8 cellular contexts compared by ENCODE assay signal in the genomic region with DNA sequence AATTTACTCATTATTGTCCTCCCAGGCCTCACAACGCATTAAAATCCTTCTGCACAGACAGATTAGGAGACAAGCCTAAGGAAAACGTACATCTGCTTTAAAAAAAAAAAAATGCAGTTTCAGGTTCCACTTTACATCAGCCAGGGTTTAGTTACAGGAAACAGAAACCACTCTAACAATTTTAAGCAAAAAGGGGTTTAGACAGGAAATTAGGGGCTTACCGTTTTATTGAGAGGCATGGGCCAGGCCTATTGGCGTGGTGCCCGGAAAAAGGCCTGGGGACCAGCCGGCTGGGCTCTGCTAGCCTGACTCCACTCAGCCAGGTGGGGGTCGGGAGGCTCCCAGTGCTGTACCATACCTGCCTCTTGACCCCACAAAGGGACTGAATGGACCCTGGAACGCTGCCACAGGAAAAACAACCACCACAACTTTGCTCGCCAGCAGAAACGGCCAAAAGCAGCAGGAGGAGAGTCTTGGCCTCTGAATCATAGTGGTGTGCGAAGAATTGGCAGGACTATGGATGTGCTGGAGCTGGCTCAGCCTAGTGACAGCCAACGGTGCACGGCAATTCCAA.
DNase-seq lines count a peak whose midpoint lies in the region; ATAC-seq and TF ChIP-seq lines count a peak whose summit lies in the region.

No MANE protein-coding gene starts in this region.

- no peaks in the 10 kb centered on the region for H3K9me3 ChIP-seq in naive thymus-derived CD4-positive, alpha-beta T cell (ENCODE audit: control insufficient read depth in 2 of 3, low read length in 3 of 3)

- H3K27me3 Mint-ChIP-seq in naive thymus-derived CD4-positive, alpha-beta T cell = peaks cover 0 to 6% (median 0%) of the 10 kb centered on the region in 5 donors

- peaks cover 30 to 68% (median 38%) of the 10 kb centered on the region in 7 donors for H3K4me1 Mint-ChIP-seq in naive thymus-derived CD4-positive, alpha-beta T cell

- intact Hi-C loops in dorsolateral prefrontal cortex (cut with DNase I) = no loop called here
- intact Hi-C loops in naive thymus-derived CD4-positive, alpha-beta T cell (cut with micrococcal nuclease) = loop anchor here in 1 of 2 donors (2.0 to 5.0 kb wide), 3 partner anchors 40 to 115 kb away; no protein-coding TSS in a partner anchor

- POLR2A ChIA-PET in naive thymus-derived CD4-positive, alpha-beta T cell (lab: Charles Lee) = no interaction called here

- H3K27ac ChIP-seq in dorsolateral prefrontal cortex = peak overlapping the region in 55 of 59 donors; percentile 6 to 85 (median 66)
- H3K27ac ChIP-seq in naive thymus-derived CD4-positive, alpha-beta T cell (ENCODE audit: low read depth, low read length) = peak overlapping the region; percentile 43

- peaks cover 24 to 25% of the 10 kb centered on the region in 2 donors for H3K4me1 ChIP-seq in naive thymus-derived CD4-positive, alpha-beta T cell (ENCODE audit: control insufficient read depth in 2 of 2, insufficient read depth in 2 of 2, low read length in 2 of 2)

- peak; percentile 71 for ATAC-seq in HG02885 (IDR thresholded peaks at IDR 0.05; ENCODE audit: poor library complexity, unreplicated experiment)
- peak; percentile 56 for ATAC-seq in naive thymus-derived CD4-positive, alpha-beta T cell

- H3K9me3 Mint-ChIP-seq in naive thymus-derived CD4-positive, alpha-beta T cell = peaks cover 0 to 8% (median 0%) of the 10 kb centered on the region in 11 donors

- no peaks in the 10 kb centered on the region for H3K36me3 ChIP-seq in naive thymus-derived CD4-positive, alpha-beta T cell (ENCODE audit: control insufficient read depth in 2 of 3, insufficient read depth in 3 of 3, low read length in 3 of 3)

- H3K36me3 Mint-ChIP-seq in naive thymus-derived CD4-positive, alpha-beta T cell = peaks cover 0 to 27% (median 0%) of the 10 kb centered on the region in 5 donors

- H3K4me3 Mint-ChIP-seq in naive thymus-derived CD4-positive, alpha-beta T cell = peak overlapping the region; percentile 8 to 84 (median 66)

- TF ChIP-seq CTCF in dorsolateral prefrontal cortex (IDR thresholded peaks at IDR 0.05 in 54 of 56, conservative IDR thresholded peaks at IDR 0.05 in 2 of 56; ENCODE audit: low read depth in 1 of 56, partially characterized antibody in 56 of 56) = no peak

- H3K27me3 ChIP-seq in dorsolateral prefrontal cortex = no peaks in the 10 kb centered on the region
- no peaks in the 10 kb centered on the region for H3K27me3 ChIP-seq in naive thymus-derived CD4-positive, alpha-beta T cell (ENCODE audit: control insufficient read depth in 2 of 2, insufficient read depth in 2 of 2, low read length in 2 of 2)

- CTCF ChIA-PET in naive thymus-derived CD4-positive, alpha-beta T cell (lab: Charles Lee) = no interaction called here

- peak overlapping the region; percentile 77 to 98 (median 92) for H3K27ac Mint-ChIP-seq in naive thymus-derived CD4-positive, alpha-beta T cell

- DNase-seq in NCI-H146 (lab: John Stamatoyannopoulos, UW) = peak; percentile 31
- DNase-seq in NCI-H146 treated with DMSO at 0.1 percent for 48 hours (lab: John Stamatoyannopoulos, UW; ENCODE audit: unreplicated experiment) = no peak
- DNase-seq in NCI-H2029 (lab: John Stamatoyannopoulos, UW) = peak; percentile 11
- DNase-seq in activated CD4-positive, alpha-beta T cell treated with anti-CD3 and anti-CD28 coated beads for 4 hours = peak; percentile 12 to 42
- DNase-seq in dorsolateral prefrontal cortex = peak in 6 of 10 donors; percentile 30 to 78 (median 48)
- peak in 6 of 9 donors; percentile 17 to 43 (median 24) for DNase-seq in naive thymus-derived CD4-positive, alpha-beta T cell
- peak; percentile 24 for DNase-seq in superior temporal gyrus (ENCODE audit: extremely low spot score)

- no peak overlapping the region for H3K4me3 ChIP-seq in dorsolateral prefrontal cortex
- peak overlapping the region; percentile 5 for H3K4me3 ChIP-seq in naive thymus-derived CD4-positive, alpha-beta T cell (ENCODE audit: low read length)
